In the genomic region with DNA sequence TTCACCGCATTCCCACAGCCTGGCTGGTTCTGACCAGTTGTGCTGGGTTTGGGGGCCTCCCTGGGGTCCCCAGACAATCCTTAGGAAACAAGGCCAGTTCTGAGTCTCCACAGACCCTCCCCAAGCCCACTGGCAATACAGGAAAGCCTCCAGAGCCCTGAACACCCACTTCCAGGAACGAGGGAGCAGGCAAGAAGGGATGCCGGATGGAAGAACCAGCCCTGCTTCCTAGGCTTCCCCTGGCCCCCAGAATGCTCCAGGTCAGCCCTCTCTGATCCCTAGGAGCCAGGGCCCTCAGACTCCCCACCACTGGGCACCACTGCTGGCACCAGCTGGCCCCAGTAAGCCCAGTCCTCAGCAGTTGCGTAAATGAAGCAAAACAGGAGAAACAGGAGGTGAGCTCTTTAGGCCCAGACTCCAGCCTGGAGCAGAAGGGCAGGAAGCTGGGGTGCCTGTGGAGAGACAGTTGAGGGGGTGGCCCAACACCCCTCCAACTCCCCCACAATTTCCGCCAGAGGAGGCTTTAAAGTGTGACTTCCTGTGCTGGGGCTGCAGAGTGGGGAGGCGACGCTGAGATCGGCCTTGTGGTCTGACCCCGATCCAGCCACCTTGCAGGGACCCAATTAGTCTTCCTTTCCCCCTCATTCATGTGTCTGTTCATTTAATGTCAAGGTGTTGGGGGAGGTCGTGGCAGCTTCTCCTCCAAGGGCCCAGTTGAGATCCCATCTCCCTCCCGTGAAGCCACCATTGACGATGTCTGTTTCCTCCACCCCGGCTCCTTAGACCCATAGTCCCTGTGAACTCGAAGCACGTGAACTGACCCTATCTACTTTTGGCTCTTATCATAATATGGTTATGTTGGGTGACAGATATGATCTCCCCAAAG, we compare ENCODE assay signal across 1 cellular context.
TF ChIP-seq lines count a peak whose summit lies in the region.

No MANE protein-coding gene starts in this region.

TF ChIP-seq in HepG2, 621 proteins besides CTCF, POLR2A, EP300 and RAD21 (continues in another document):
- TF ChIP-seq FLYWCH1 (CRISPR knock-in tag; IDR thresholded peaks at IDR 0.05): no peak
- TF ChIP-seq ZMAT3 (CRISPR knock-in tag; conservative IDR thresholded peaks at IDR 0.05): 0 out of 2 replicates have a peak, but pooled peaks have one; percentile 51
- TF ChIP-seq ZSCAN29 (CRISPR knock-in tag; conservative IDR thresholded peaks at IDR 0.05): peak; percentile 67; the same call in 1 of the 2 replicates
- TF ChIP-seq CEBPB (IDR thresholded peaks at IDR 0.05; ENCODE audit: borderline replicate concordance, low read depth, low read length): peak; percentile 54; the same call in 1 of the 2 replicates
- TF ChIP-seq SIN3A (IDR thresholded peaks at IDR 0.05; ENCODE audit: borderline replicate concordance, low read depth, low read length): no peak
- peak; percentile 4 for TF ChIP-seq XRCC5 (optimal IDR thresholded peaks at IDR 0.05; ENCODE audit: low read length)
- no peak for TF ChIP-seq ZNF660 (CRISPR knock-in tag; IDR thresholded peaks at IDR 0.05; ENCODE audit: borderline replicate concordance, low read depth)
- TF ChIP-seq, protein P1, sequence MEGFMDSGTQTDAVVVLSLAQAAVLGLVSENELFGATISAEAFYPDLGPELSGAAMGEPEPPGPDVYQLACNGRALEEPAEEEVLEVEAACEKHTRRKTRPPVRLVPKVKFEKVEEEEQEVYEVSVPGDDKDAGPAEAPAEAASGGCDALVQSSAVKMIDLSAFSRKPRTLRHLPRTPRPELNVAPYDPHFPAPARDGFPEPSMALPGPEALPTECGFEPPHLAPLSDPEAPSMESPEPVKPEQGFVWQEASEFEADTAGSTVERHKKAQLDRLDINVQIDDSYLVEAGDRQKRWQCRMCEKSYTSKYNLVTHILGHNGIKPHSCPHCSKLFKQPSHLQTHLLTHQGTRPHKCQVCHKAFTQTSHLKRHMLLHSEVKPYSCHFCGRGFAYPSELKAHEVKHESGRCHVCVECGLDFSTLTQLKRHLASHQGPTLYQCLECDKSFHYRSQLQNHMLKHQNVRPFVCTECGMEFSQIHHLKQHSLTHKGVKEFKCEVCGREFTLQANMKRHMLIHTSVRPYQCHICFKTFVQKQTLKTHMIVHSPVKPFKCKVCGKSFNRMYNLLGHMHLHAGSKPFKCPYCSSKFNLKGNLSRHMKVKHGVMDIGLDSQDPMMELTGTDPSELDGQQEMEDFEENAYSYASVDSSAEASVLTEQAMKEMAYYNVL (CRISPR knock-in tag; IDR thresholded peaks at IDR 0.05; ENCODE audit: borderline replicate concordance): 0 out of 2 replicates have a peak, but pooled peaks have one; percentile 64
- TF ChIP-seq, protein P2, sequence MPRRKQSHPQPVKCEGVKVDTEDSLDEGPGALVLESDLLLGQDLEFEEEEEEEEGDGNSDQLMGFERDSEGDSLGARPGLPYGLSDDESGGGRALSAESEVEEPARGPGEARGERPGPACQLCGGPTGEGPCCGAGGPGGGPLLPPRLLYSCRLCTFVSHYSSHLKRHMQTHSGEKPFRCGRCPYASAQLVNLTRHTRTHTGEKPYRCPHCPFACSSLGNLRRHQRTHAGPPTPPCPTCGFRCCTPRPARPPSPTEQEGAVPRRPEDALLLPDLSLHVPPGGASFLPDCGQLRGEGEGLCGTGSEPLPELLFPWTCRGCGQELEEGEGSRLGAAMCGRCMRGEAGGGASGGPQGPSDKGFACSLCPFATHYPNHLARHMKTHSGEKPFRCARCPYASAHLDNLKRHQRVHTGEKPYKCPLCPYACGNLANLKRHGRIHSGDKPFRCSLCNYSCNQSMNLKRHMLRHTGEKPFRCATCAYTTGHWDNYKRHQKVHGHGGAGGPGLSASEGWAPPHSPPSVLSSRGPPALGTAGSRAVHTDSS (CRISPR knock-in tag; conservative IDR thresholded peaks at IDR 0.05): no peak
- no peak for TF ChIP-seq NCOA5 (CRISPR knock-in tag; IDR thresholded peaks at IDR 0.05)
- TF ChIP-seq ZNF230 (CRISPR knock-in tag; IDR thresholded peaks at IDR 0.05): 0 out of 2 replicates have a peak, but pooled peaks have one; percentile 60
- TF ChIP-seq CCDC6 (CRISPR knock-in tag; IDR thresholded peaks at IDR 0.05): 0 out of 2 replicates have a peak, but pooled peaks have one; percentile 35
- TF ChIP-seq, protein P3, sequence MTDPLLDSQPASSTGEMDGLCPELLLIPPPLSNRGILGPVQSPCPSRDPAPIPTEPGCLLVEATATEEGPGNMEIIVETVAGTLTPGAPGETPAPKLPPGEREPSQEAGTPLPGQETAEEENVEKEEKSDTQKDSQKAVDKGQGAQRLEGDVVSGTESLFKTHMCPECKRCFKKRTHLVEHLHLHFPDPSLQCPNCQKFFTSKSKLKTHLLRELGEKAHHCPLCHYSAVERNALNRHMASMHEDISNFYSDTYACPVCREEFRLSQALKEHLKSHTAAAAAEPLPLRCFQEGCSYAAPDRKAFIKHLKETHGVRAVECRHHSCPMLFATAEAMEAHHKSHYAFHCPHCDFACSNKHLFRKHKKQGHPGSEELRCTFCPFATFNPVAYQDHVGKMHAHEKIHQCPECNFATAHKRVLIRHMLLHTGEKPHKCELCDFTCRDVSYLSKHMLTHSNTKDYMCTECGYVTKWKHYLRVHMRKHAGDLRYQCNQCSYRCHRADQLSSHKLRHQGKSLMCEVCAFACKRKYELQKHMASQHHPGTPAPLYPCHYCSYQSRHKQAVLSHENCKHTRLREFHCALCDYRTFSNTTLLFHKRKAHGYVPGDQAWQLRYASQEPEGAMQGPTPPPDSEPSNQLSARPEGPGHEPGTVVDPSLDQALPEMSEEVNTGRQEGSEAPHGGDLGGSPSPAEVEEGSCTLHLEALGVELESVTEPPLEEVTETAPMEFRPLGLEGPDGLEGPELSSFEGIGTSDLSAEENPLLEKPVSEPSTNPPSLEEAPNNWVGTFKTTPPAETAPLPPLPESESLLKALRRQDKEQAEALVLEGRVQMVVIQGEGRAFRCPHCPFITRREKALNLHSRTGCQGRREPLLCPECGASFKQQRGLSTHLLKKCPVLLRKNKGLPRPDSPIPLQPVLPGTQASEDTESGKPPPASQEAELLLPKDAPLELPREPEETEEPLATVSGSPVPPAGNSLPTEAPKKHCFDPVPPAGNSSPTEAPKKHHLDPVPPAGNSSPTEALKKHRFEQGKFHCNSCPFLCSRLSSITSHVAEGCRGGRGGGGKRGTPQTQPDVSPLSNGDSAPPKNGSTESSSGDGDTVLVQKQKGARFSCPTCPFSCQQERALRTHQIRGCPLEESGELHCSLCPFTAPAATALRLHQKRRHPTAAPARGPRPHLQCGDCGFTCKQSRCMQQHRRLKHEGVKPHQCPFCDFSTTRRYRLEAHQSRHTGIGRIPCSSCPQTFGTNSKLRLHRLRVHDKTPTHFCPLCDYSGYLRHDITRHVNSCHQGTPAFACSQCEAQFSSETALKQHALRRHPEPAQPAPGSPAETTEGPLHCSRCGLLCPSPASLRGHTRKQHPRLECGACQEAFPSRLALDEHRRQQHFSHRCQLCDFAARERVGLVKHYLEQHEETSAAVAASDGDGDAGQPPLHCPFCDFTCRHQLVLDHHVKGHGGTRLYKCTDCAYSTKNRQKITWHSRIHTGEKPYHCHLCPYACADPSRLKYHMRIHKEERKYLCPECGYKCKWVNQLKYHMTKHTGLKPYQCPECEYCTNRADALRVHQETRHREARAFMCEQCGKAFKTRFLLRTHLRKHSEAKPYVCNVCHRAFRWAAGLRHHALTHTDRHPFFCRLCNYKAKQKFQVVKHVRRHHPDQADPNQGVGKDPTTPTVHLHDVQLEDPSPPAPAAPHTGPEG (CRISPR knock-in tag; IDR thresholded peaks at IDR 0.05): no peak
- no peak for TF ChIP-seq ZNF383 (CRISPR knock-in tag; IDR thresholded peaks at IDR 0.05; ENCODE audit: borderline replicate concordance)
- TF ChIP-seq MAF1 (CRISPR knock-in tag; IDR thresholded peaks at IDR 0.05; ENCODE audit: borderline replicate concordance): no peak
- TF ChIP-seq ZBTB7A (CRISPR knock-in tag; IDR thresholded peaks at IDR 0.05): peak; percentile 15; the same call in 1 of the 2 replicates
- 0 out of 2 replicates have a peak, but pooled peaks have one; percentile 58 for TF ChIP-seq ZNF136 (CRISPR knock-in tag; IDR thresholded peaks at IDR 0.05; ENCODE audit: low read depth)
- TF ChIP-seq, protein P4, sequence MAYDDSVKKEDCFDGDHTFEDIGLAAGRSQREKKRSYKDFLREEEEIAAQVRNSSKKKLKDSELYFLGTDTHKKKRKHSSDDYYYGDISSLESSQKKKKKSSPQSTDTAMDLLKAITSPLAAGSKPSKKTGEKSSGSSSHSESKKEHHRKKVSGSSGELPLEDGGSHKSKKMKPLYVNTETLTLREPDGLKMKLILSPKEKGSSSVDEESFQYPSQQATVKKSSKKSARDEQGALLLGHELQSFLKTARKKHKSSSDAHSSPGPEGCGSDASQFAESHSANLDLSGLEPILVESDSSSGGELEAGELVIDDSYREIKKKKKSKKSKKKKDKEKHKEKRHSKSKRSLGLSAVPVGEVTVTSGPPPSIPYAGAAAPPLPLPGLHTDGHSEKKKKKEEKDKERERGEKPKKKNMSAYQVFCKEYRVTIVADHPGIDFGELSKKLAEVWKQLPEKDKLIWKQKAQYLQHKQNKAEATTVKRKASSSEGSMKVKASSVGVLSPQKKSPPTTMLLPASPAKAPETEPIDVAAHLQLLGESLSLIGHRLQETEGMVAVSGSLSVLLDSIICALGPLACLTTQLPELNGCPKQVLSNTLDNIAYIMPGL (CRISPR knock-in tag; IDR thresholded peaks at IDR 0.05; ENCODE audit: borderline replicate concordance in 1 of 2, low read depth in 1 of 2): peak in 1 of 2 experiments; percentile 56; a peak in 1 of 4 replicates
- TF ChIP-seq CAMTA2 (CRISPR knock-in tag; IDR thresholded peaks at IDR 0.05; ENCODE audit: borderline replicate concordance): 0 out of 2 replicates have a peak, but pooled peaks have one; percentile 26
- peak; percentile 45; the same call in 1 of the 2 replicates for TF ChIP-seq CEBPG (CRISPR knock-in tag; IDR thresholded peaks at IDR 0.05)
- peak; percentile 15; the same call in 1 of the 2 replicates for TF ChIP-seq ZSCAN21 (CRISPR knock-in tag; IDR thresholded peaks at IDR 0.05; ENCODE audit: borderline replicate concordance)
- peak; percentile 74 for TF ChIP-seq RBFOX2 (IDR thresholded peaks at IDR 0.05; ENCODE audit: low read depth, low read length)
- TF ChIP-seq MAFG (CRISPR knock-in tag; IDR thresholded peaks at IDR 0.05): 0 out of 2 replicates have a peak, but pooled peaks have one; percentile 27
- no peak for TF ChIP-seq REPIN1 (CRISPR knock-in tag; IDR thresholded peaks at IDR 0.05; ENCODE audit: borderline replicate concordance, low read depth)
- peak; percentile 87; the same call in 1 of the 2 replicates for TF ChIP-seq ZC3H4 (CRISPR knock-in tag; IDR thresholded peaks at IDR 0.05; ENCODE audit: borderline replicate concordance)
- 0 out of 2 replicates have a peak, but pooled peaks have one; percentile 12 for TF ChIP-seq KLF11 (CRISPR knock-in tag; IDR thresholded peaks at IDR 0.05)
- no peak for TF ChIP-seq GATAD2A (CRISPR knock-in tag; IDR thresholded peaks at IDR 0.05)
- TF ChIP-seq NFE2 (CRISPR knock-in tag; IDR thresholded peaks at IDR 0.05): no peak
- TF ChIP-seq ZNF605 (CRISPR knock-in tag; IDR thresholded peaks at IDR 0.05): peak; percentile 52; the same call in 1 of the 2 replicates
- TF ChIP-seq, protein P5, sequence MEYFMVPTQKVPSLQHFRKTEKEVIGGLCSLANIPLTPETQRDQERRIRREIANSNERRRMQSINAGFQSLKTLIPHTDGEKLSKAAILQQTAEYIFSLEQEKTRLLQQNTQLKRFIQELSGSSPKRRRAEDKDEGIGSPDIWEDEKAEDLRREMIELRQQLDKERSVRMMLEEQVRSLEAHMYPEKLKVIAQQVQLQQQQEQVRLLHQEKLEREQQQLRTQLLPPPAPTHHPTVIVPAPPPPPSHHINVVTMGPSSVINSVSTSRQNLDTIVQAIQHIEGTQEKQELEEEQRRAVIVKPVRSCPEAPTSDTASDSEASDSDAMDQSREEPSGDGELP (IDR thresholded peaks at IDR 0.05; ENCODE audit: borderline replicate concordance, low read depth): 0 out of 2 replicates have a peak, but pooled peaks have one; percentile 6
- TF ChIP-seq, protein P6, sequence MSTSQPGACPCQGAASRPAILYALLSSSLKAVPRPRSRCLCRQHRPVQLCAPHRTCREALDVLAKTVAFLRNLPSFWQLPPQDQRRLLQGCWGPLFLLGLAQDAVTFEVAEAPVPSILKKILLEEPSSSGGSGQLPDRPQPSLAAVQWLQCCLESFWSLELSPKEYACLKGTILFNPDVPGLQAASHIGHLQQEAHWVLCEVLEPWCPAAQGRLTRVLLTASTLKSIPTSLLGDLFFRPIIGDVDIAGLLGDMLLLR (CRISPR knock-in tag; IDR thresholded peaks at IDR 0.05): no peak
- 0 out of 2 replicates have a peak, but pooled peaks have one; percentile 60 for TF ChIP-seq ZFP36L1 (CRISPR knock-in tag; IDR thresholded peaks at IDR 0.05)
- TF ChIP-seq, protein P7, sequence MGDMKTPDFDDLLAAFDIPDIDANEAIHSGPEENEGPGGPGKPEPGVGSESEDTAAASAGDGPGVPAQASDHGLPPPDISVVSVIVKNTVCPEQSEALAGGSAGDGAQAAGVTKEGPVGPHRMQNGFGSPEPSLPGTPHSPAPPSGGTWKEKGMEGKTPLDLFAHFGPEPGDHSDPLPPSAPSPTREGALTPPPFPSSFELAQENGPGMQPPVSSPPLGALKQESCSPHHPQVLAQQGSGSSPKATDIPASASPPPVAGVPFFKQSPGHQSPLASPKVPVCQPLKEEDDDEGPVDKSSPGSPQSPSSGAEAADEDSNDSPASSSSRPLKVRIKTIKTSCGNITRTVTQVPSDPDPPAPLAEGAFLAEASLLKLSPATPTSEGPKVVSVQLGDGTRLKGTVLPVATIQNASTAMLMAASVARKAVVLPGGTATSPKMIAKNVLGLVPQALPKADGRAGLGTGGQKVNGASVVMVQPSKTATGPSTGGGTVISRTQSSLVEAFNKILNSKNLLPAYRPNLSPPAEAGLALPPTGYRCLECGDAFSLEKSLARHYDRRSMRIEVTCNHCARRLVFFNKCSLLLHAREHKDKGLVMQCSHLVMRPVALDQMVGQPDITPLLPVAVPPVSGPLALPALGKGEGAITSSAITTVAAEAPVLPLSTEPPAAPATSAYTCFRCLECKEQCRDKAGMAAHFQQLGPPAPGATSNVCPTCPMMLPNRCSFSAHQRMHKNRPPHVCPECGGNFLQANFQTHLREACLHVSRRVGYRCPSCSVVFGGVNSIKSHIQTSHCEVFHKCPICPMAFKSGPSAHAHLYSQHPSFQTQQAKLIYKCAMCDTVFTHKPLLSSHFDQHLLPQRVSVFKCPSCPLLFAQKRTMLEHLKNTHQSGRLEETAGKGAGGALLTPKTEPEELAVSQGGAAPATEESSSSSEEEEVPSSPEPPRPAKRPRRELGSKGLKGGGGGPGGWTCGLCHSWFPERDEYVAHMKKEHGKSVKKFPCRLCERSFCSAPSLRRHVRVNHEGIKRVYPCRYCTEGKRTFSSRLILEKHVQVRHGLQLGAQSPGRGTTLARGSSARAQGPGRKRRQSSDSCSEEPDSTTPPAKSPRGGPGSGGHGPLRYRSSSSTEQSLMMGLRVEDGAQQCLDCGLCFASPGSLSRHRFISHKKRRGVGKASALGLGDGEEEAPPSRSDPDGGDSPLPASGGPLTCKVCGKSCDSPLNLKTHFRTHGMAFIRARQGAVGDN (CRISPR knock-in tag; IDR thresholded peaks at IDR 0.05): peak; percentile 84
- peak; percentile 21; the same call in 1 of the 2 replicates for TF ChIP-seq POGZ (CRISPR knock-in tag; IDR thresholded peaks at IDR 0.05)
- TF ChIP-seq, protein P8, sequence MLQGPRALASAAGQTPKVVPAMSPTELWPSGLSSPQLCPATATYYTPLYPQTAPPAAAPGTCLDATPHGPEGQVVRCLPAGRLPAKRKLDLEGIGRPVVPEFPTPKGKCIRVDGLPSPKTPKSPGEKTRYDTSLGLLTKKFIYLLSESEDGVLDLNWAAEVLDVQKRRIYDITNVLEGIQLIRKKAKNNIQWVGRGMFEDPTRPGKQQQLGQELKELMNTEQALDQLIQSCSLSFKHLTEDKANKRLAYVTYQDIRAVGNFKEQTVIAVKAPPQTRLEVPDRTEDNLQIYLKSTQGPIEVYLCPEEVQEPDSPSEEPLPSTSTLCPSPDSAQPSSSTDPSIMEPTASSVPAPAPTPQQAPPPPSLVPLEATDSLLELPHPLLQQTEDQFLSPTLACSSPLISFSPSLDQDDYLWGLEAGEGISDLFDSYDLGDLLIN (CRISPR knock-in tag; IDR thresholded peaks at IDR 0.05; ENCODE audit: borderline replicate concordance): no peak
